8 cellular contexts compared by ENCODE assay signal in the genomic region with DNA sequence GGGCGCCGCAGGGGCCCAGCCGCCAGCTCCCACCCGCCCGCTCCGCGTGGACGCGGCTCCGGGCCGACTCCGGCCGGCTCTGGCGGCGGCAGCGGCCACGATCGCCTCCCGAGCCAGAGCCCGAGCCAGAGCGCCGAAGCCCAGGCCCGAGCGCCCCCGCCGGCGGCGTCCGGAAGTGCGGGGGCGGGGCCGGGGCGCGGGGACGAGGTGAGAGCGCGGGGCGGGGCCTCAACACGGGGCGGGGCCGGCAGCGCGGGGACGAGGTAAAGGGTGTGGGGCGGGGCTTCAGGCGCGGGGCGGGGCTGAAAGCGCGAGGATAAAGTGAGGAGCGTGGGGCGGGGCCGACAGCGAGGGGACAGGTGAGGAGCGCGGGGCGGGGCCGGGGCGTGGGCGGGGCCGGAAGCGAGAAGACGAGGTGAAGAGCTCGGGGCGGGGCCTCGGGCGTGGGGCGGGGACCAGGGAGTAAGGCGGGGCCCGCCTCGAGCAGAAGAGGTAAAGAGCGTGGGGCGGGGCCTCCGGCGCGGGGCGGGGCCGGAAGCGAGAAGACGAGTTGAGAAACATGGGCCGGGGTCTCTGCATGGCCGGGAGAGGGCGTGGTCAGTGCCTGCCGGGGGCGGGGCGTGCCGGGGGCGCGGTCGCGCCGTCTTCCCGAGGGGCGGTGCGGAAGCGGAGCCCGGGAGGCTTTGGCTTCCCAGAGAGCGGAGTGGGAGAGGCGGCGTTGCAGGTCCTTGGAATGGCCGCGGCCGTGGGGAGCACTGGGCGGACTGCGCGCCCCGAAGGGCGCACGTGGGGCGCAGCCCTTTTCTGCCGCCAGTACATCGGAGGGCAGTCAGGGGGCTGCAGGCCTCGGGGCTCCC. TPM values are rescaled to one million over a fixed set of nuclear protein-coding genes. Genes with fewer than 3 reads are reported as not detected.
DNase-seq lines count a peak whose midpoint lies in the region; ATAC-seq and TF ChIP-seq lines count a peak whose summit lies in the region.

A gene with protein sequence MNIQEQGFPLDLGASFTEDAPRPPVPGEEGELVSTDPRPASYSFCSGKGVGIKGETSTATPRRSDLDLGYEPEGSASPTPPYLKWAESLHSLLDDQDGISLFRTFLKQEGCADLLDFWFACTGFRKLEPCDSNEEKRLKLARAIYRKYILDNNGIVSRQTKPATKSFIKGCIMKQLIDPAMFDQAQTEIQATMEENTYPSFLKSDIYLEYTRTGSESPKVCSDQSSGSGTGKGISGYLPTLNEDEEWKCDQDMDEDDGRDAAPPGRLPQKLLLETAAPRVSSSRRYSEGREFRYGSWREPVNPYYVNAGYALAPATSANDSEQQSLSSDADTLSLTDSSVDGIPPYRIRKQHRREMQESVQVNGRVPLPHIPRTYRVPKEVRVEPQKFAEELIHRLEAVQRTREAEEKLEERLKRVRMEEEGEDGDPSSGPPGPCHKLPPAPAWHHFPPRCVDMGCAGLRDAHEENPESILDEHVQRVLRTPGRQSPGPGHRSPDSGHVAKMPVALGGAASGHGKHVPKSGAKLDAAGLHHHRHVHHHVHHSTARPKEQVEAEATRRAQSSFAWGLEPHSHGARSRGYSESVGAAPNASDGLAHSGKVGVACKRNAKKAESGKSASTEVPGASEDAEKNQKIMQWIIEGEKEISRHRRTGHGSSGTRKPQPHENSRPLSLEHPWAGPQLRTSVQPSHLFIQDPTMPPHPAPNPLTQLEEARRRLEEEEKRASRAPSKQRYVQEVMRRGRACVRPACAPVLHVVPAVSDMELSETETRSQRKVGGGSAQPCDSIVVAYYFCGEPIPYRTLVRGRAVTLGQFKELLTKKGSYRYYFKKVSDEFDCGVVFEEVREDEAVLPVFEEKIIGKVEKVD (minus strand): TSS at position 177 of the 857 bp plus-strand sequence. CDS start 5,698 bp downstream, outside the sequence.

- no peak within 1 kb of the TSS for H3K27ac ChIP-seq in AG04450 (ENCODE audit: low read depth, low read length)

- POLR2A ChIA-PET in AG04450 (lab: Yijun Ruan, JAX), result interaction anchor here (0.6 to 1.0 kb wide), 5 partner anchors 18 to 241 kb away, joined by 3 to 4 read pairs (median 3); a partner anchor contains a TSS

- no peaks in the 10 kb centered on the region for H3K27me3 Mint-ChIP-seq in central memory CD8-positive, alpha-beta T cell

- no peaks in the 10 kb centered on the region for H3K9me3 Mint-ChIP-seq in central memory CD8-positive, alpha-beta T cell

- peak within 1 kb of the TSS; percentile 72 for H3K4me3 ChIP-seq in AG04450 (ENCODE audit: low read depth, low read length)

- H3K4me1 Mint-ChIP-seq in central memory CD8-positive, alpha-beta T cell, result peaks cover 33% of the 10 kb centered on the region

- peaks cover 23% of the 10 kb centered on the region for H3K36me3 Mint-ChIP-seq in central memory CD8-positive, alpha-beta T cell (ENCODE audit: insufficient read depth)

- H3K9me3 ChIP-seq in AG04450 (ENCODE audit: control insufficient read depth, insufficient read depth, low read length), result no peaks in the 10 kb centered on the region; the same call in 1 of the 2 replicates

- DNase-seq in AG04450 (ENCODE audit: low read depth, low spot score), result peak; percentile 61
- peak; percentile 88 for DNase-seq in NCI-H446 treated with DMSO at 0.1 percent for 48 hours (lab: John Stamatoyannopoulos, UW)
- peak; percentile 94 to 97 for DNase-seq in central memory CD8-positive, alpha-beta T cell (ENCODE audit: low spot score in 2 of 2)
- DNase-seq in islet precursor cell, result peak; percentile 100
- DNase-seq in stimulated activated CD4-positive, alpha-beta T cell treated with anti-CD3 and anti-CD28 coated beads, Interleukin-12 subunit alpha, Interleukin-12 subunit beta, amount 100 ng/mL, for 4 hours, result peak; percentile 100

- CTCF ChIA-PET in AG04450 (lab: Charles Lee), result interaction anchor here (0.6 to 1.5 kb wide), 15 partner anchors 10 to 274 kb away, joined by 3 to 13 read pairs (median 4); a partner anchor contains a TSS

- in situ Hi-C loops in GM18951 (cut with MboI; ENCODE audit: low sequenced_read_pairs, unreplicated experiment), result no loop called here

- H3K27ac Mint-ChIP-seq in central memory CD8-positive, alpha-beta T cell (ENCODE audit: low read depth), result peak within 1 kb of the TSS; percentile 88

- ATAC-seq in HG03280 (IDR thresholded peaks at IDR 0.05; ENCODE audit: unreplicated experiment), result peak; percentile 70
- ATAC-seq in activated CD4-positive, CD25-positive, alpha-beta regulatory T cell treated with anti-CD3 and anti-CD28 coated beads, Interleukin-2, amount 50 U/mL, for 24 hours, result peak; percentile 73 to 80
- peak; percentile 72 for ATAC-seq in central memory CD8-positive, alpha-beta T cell (replicated peaks; ENCODE audit: extremely low read depth, poor library complexity, severe bottlenecking)

- TF ChIP-seq POLR2A in GM18951 (IDR thresholded peaks at IDR 0.05; ENCODE audit: extremely low read depth, insufficient read depth, insufficient read length), result peak; percentile 77

- peak; percentile 32; the same call in 1 of the 2 replicates for TF ChIP-seq CTCF in AG04450 (IDR thresholded peaks at IDR 0.05; ENCODE audit: low read depth, low read length)

- peak within 1 kb of the TSS; percentile 80 for H3K4me3 Mint-ChIP-seq in central memory CD8-positive, alpha-beta T cell

- H3K27me3 ChIP-seq in AG04450 (ENCODE audit: control insufficient read depth, insufficient read depth, low read length), result no peaks in the 10 kb centered on the region

RNA-seq across cellular contexts. Expression of the gene that starts here (rescaled TPM):
- polyA plus RNA-seq in AG04450 (2011; rRNA removed), result 3.5 and 4.7 TPM in 2 replicates
- polyA minus RNA-seq in AG04450 (2011; rRNA and poly(A)+ RNA removed), result 3.9 and 4.3 TPM in 2 replicates
